7 cellular contexts compared by ENCODE assay signal in the genomic region with DNA sequence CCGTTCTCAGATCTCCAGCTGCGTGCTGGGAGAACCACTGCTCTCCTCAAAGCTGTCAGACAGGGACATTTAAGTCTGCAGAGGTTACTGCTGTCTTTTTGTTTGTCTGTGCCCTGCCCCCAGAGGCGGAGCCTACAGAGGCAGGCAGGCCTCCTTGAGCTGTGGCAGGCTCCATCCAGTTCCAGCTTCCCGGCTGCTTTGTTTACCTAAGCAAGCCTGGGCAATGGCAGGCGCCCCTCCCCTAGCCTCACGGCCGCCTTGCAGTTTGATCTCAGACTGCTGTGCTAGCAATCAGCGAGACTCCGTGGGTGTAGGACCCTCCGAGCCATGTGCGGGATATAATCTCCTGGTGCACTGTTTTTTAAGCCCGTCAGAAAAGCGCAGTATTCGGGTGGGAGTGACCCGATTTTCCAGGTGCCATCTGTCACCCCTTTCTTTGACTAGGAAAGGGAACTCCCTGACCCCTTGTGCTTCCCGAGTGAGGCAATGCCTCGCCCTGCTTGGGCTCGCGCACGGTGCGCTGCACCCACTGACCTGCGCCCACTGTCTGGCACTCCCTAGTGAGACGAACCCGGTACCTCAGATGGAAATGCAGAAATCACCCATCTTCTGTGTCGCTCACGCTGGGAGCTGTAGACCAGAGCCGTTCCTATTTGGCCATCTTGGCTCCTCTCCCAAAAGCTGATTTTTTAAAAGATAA. TPM values are rescaled to one million over a fixed set of nuclear protein-coding genes. Genes with fewer than 3 reads are reported as not detected.
A peak's percentile ranks its signal among the peaks of the same experiment; 100 is the strongest.
DNase-seq lines count a peak whose midpoint lies in the region; ATAC-seq and TF ChIP-seq lines count a peak whose summit lies in the region.
"Not testable (repeated sequence)": the region's sequence is repeated elsewhere in the genome, so short reads cannot be mapped to it uniquely, and the experiment has no call there.

No MANE protein-coding gene starts in this region.

- CTCF ChIA-PET in PC-9 (lab: Charles Lee): not testable (repeated sequence)
- CTCF ChIA-PET in MCF 10A (lab: Yijun Ruan, JAX): interaction anchor here (0.6 to 1.2 kb wide), 5 partner anchors 25 to 523 kb away, joined by 3 to 6 read pairs (median 3); no protein-coding TSS in a partner anchor

- peak overlapping the region; percentile 78 for H3K4me3 Mint-ChIP-seq in MCF 10A (ENCODE audit: unreplicated experiment)

- H4K20me1 ChIP-seq in PC-9 (ENCODE audit: insufficient read depth): not testable (repeated sequence)

- ATAC-seq in left colon: not testable (repeated sequence)

- POLR2A ChIA-PET in PC-9 (lab: Charles Lee; ENCODE audit: unreplicated experiment): not testable (repeated sequence)
- POLR2A ChIA-PET in MCF 10A (lab: Yijun Ruan, JAX): interaction anchor here (0.6 to 2.6 kb wide), 14 partner anchors 13 to 222 kb away, joined by 3 to 29 read pairs (median 4); partner anchors contain the start of genes PIK3CA, ZMAT3 and ZNF639

- TF ChIP-seq POLR2A in stomach (IDR thresholded peaks at IDR 0.05): not testable (repeated sequence)

- not testable (repeated sequence) for H3K4me1 Mint-ChIP-seq in MCF 10A (ENCODE audit: insufficient read depth, unreplicated experiment)

- TF ChIP-seq EP300 in stomach (IDR thresholded peaks at IDR 0.05): not testable (repeated sequence)

- not testable (repeated sequence) for H3K4me1 ChIP-seq in PC-9 (replicated peaks; ENCODE audit: insufficient read depth); stomach

- not testable (repeated sequence) for H3K36me3 ChIP-seq in PC-9 (ENCODE audit: low read depth); stomach

- BruUV-seq in PC-9 (replicated peaks; lab: Mats Ljungman, UMichigan); MCF 10A (replicated peaks; lab: Mats Ljungman, UMichigan): not testable (repeated sequence)

- H3K9me2 ChIP-seq in PC-9 (ENCODE audit: insufficient read depth): not testable (repeated sequence)

- H3K9me3 ChIP-seq in PC-9 (ENCODE audit: insufficient read depth, low read depth); stomach: not testable (repeated sequence)

- H3K27ac Mint-ChIP-seq in MCF 10A (ENCODE audit: low read depth, unreplicated experiment): peak overlapping the region; percentile 75

- not testable (repeated sequence) for H3K36me3 Mint-ChIP-seq in MCF 10A (ENCODE audit: insufficient read depth, unreplicated experiment)

- not testable (repeated sequence) for H3K27me3 Mint-ChIP-seq in MCF 10A (ENCODE audit: insufficient read depth, unreplicated experiment)

- TF ChIP-seq CTCF in PC-9 (conservative IDR thresholded peaks at IDR 0.05); MCF 10A (IDR thresholded peaks at IDR 0.05; ENCODE audit: unreplicated experiment); stomach (IDR thresholded peaks at IDR 0.05): not testable (repeated sequence)

- 41 to 76% (median 67%) methylated on average over 15 to 26 of the region's 27 CpGs for WGBS in stomach, 5 donors

- not testable (repeated sequence) for H3K9me3 Mint-ChIP-seq in MCF 10A (ENCODE audit: unreplicated experiment)

- H3K4me3 ChIP-seq in PC-9 (peak overlapping the region; percentile 69), stomach (peak overlapping the region in 2 of 4 donors; percentile 28 to 29)

- H2AFZ ChIP-seq in PC-9: peak overlapping the region; percentile 91

- intact Hi-C loops in PC-9 (cut with micrococcal nuclease; ENCODE audit: unreplicated experiment) (loop anchor here (1.0 kb wide), 1 partner anchor 15 kb away; no protein-coding TSS in a partner anchor), MCF 10A (cut with micrococcal nuclease) (loop anchor here (1.0 kb wide), 1 partner anchor 15 kb away; no protein-coding TSS in a partner anchor)
- intact Hi-C loops in left colon (cut with DNase I, micrococcal nuclease); stomach (cut with DNase I; ENCODE audit: low total_unique reads): not testable (repeated sequence)

- DNase-seq in DMS153 (lab: John Stamatoyannopoulos, UW) (peak; percentile 50), NCI-H1417 treated with DMSO at 0.1 percent for 48 hours (lab: John Stamatoyannopoulos, UW) (peak; percentile 6), NCI-H2196 (lab: John Stamatoyannopoulos, UW; ENCODE audit: unreplicated experiment) (peak; percentile 38), PC-9 (peak in 1 of 2 experiments; percentile 74), MCF 10A (ENCODE audit: unreplicated experiment) (peak; percentile 71), left colon (peak; percentile 71 to 78), stomach (peak; percentile 68)

- H3K79me2 ChIP-seq in PC-9 (ENCODE audit: low read depth): not testable (repeated sequence)

- not testable (repeated sequence) for H3F3A ChIP-seq in PC-9 (ENCODE audit: insufficient read depth, low read depth)

- H3K27me3 ChIP-seq in PC-9 (ENCODE audit: insufficient read depth, low read depth); stomach: not testable (repeated sequence)

- H3K27ac ChIP-seq in PC-9, stomach: not testable (repeated sequence)

- H3K4me2 ChIP-seq in PC-9: peak overlapping the region; percentile 90

RNA-seq across cellular contexts. Expression of gene PIK3CA, which starts 15.8 kb away (rescaled TPM):
- total RNA-seq in PC-9 (2021) (33.9 and 39.9 TPM in 2 replicates), MCF 10A (2022) (18.1 and 20.7 TPM in 2 replicates), left colon (10 to 100 TPM; 13.0 to 18.0 TPM), stomach (100 to 1,000 TPM in 1 of 5 donors, 10 to 100 TPM in 3, 1 to 10 TPM in 1; 2.6 to 144 (median 22.3) TPM)
- polyA plus RNA-seq in stomach: 1 to 10 TPM; 3.4 to 5.6 (median 4.1) TPM
